ENCODE assay signal across 23 cellular contexts in the genomic region with DNA sequence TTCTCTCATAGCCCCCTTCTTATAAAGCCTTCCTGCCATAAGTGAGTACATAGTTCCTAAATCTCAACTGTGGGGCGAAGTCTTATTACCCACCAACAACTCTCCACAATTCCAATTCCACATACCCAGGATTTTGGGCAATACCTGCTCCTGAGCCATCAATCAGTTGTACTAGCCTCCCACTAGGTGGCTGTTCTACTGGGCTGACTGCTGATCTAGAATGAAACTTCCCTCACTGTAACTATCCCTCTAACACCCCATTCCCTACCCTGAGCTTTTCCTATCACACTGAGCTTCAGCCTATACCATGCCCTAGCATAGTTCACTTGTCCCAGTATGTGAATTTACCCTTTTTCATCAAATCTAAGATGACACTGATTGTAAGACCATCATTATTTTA. TPM values are rescaled to one million over a fixed set of nuclear protein-coding genes. Genes with fewer than 3 reads are reported as not detected.
DNase-seq lines count a peak whose midpoint lies in the region; ATAC-seq, FAIRE-seq and TF ChIP-seq lines count a peak whose summit lies in the region.
"Had no signal": no experiment of that assay in that cellular context is flagged by ENCODE, and none has a peak within 500 bp of the region (broad histone marks: within the 10 kb centered on the region; RNA-seq: fewer than 3 reads in every experiment).

No MANE protein-coding gene starts in this region.

- peak; percentile 41 for ATAC-seq in foreskin keratinocyte
- ATAC-seq in HG03469 (IDR thresholded peaks at IDR 0.05; ENCODE audit: unreplicated experiment) = no peak
- ATAC-seq: natural killer cell treated with Interleukin-12 subunit alpha and Interleukin-12 subunit beta and Interleukin-15 and Interleukin-18, amount 100 ng/mL, for 72 hours; psoas muscle had no signal

- peak; percentile 19 for TF ChIP-seq CTCF in GM13976 (IDR thresholded peaks at IDR 0.05; ENCODE audit: borderline replicate concordance, control extremely low read depth, extremely low read depth, insufficient read depth, missing control alignments)
- peak; percentile 16; the same call in 1 of the 2 replicates for TF ChIP-seq CTCF in WERI-Rb-1 (IDR thresholded peaks at IDR 0.05; ENCODE audit: low read depth, low read length)
- peak; percentile 44 for TF ChIP-seq CTCF in foreskin keratinocyte (conservative IDR thresholded peaks at IDR 0.05)

- no peaks in the 10 kb centered on the region for H3K9me3 ChIP-seq in WERI-Rb-1 (ENCODE audit: severe bottlenecking)
- H3K9me3 ChIP-seq: BLaER1 treated with 17β-estradiol and CSF1 and Interleukin-3, amounts not matched to agents 10 nM and 100 nM; psoas muscle; SJSA1; thoracic aorta had no signal

- in situ Hi-C loops in GM13976 (cut with MboI; ENCODE audit: low sequenced_read_pairs, unreplicated experiment) = no loop called here

- H3K4me3 ChIP-seq in WERI-Rb-1 (ENCODE audit: low read depth, low read length) = no peak overlapping the region
- H3K4me3 ChIP-seq: BLaER1 treated with 17β-estradiol and CSF1 and Interleukin-3, amounts not matched to agents 10 nM and 100 nM; coronary artery; psoas muscle; SJSA1; smooth muscle cell; thoracic aorta had no signal

- H3K27ac ChIP-seq in WERI-Rb-1 (no peak overlapping the region), foreskin keratinocyte (no peak overlapping the region)
- H3K27ac ChIP-seq: BLaER1 treated with 17β-estradiol and CSF1 and Interleukin-3, amounts not matched to agents 10 nM and 100 nM; coronary artery; epithelial cell of prostate; psoas muscle; SJSA1; thoracic aorta had no signal

- FAIRE-seq in urothelium cell line (lab: Jason Lieb, UNC) = no peak
- FAIRE-seq: islet of Langerhans had no signal

- peaks cover 25% of the 10 kb centered on the region for H3K4me1 ChIP-seq in foreskin keratinocyte

- no peaks in the 10 kb centered on the region for H3K27me3 ChIP-seq in WERI-Rb-1 (ENCODE audit: insufficient read depth, low read depth, severe bottlenecking)
- no peaks in the 10 kb centered on the region for H3K27me3 ChIP-seq in foreskin keratinocyte
- H3K27me3 ChIP-seq: BLaER1 treated with 17β-estradiol and CSF1 and Interleukin-3, amounts not matched to agents 10 nM and 100 nM; SJSA1 had no signal

- no peaks in the 10 kb centered on the region for H3K36me3 ChIP-seq in WERI-Rb-1
- H3K36me3 ChIP-seq: BLaER1 treated with 17β-estradiol and CSF1 and Interleukin-3, amounts not matched to agents 10 nM and 100 nM; SJSA1; thoracic aorta had no signal

- no peak for DNase-seq in GM13976 (ENCODE audit: low spot score)
- no peak for DNase-seq in WERI-Rb-1
- no peak for DNase-seq in foreskin keratinocyte
- peak; percentile 6 for DNase-seq in urothelium cell line (ENCODE audit: low spot score)
- DNase-seq in A172 (ENCODE audit: low spot score) = no peak
- DNase-seq in SK-N-DZ (ENCODE audit: low spot score) = no peak
- DNase-seq: activated CD4-positive, alpha-beta T cell treated with anti-CD3 and anti-CD28 coated beads for 48 hours; activated naive CD4-positive, alpha-beta T cell treated with anti-CD3 and anti-CD28 coated beads, Interleukin-2, amount 50 U/mL, for 16 hours; DMS153; mesenchymal stem cell; NCI-H1048; NCI-H524 treated with DMSO at 0.1 percent for 48 hours; psoas muscle; T1000 had no signal

RNA-seq across cellular contexts. Expression of gene RRAS2, which starts 52.5 kb away (rescaled TPM):
- 106 and 111 TPM in 2 replicates for total RNA-seq in foreskin keratinocyte
- 80.7 and 89.3 TPM in 2 replicates for polyA plus RNA-seq in foreskin keratinocyte
- 117 and 138 TPM in 2 replicates for total RNA-seq in A172 (2014; rRNA removed; shearing (Covaris generic))
- polyA plus RNA-seq in SK-N-DZ (2014; cell fraction: cytosol; rRNA removed) = 36.1 and 39.2 TPM in 2 replicates
- 23.9 and 24.6 TPM in 2 replicates for polyA plus RNA-seq in SK-N-DZ (2014; cell fraction: nucleus; rRNA removed)
